ENCODE assay signal across 20 cellular contexts in the genomic region with DNA sequence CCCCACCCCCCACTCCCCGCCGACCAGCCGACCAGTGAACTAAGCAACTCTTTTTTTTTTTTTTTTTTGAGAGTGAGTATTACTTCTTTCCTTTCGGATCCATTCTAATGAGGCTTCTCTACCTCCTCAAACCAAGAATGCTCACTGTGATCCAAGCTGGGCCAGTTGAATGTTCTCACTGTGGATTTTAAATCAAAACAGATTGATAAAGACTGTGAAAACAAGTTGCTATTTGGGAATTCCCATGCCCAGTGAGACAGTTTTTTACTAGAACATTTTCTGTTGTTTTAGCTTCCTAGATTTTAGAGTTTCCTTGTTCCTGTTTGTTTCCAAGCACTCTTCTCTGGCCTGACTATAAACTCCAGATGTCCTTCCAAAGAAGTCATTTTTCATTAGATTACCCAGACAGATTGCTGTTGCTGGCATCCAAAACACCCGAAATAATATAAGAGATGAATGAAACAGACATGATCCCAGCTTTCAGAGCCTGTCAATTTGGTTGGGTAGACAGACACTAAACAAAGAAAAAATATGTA.
DNase-seq lines count a peak whose midpoint lies in the region; ATAC-seq and TF ChIP-seq lines count a peak whose summit lies in the region.
"Had no signal": no experiment of that assay in that cellular context is flagged by ENCODE, and none has a peak within 500 bp of the region (broad histone marks: within the 10 kb centered on the region; RNA-seq: fewer than 3 reads in every experiment).

No MANE protein-coding gene starts in this region.

- TF ChIP-seq POLR2A in tibial nerve (IDR thresholded peaks at IDR 0.05): no peak

- H3K4me1 ChIP-seq in ascending aorta (peaks cover 3 to 4% of the 10 kb centered on the region in 2 donors), tibial nerve (peaks cover 0 to 8% (median 0%) of the 10 kb centered on the region in 4 donors)

- no peaks in the 10 kb centered on the region for H3K9me3 ChIP-seq in ascending aorta
- no peaks in the 10 kb centered on the region for H3K9me3 ChIP-seq in tibial nerve
- H3K9me3 ChIP-seq: SK-N-SH had no signal

- peak overlapping the region; percentile 62 to 73 for H3K27ac ChIP-seq in ascending aorta
- H3K27ac ChIP-seq in tibial nerve: peak overlapping the region; percentile 52 to 82 (median 61)
- H3K27ac ChIP-seq: HL-60 had no signal

- no peak for DNase-seq in ascending aorta (ENCODE audit: low spot score in 2 of 2)
- peak; percentile 72 for DNase-seq in fibroblast of mammary gland (ENCODE audit: low read depth)
- DNase-seq in osteocyte (ENCODE audit: extremely low spot score, unreplicated experiment): no peak
- DNase-seq in tibial nerve (ENCODE audit: low spot score in 2 of 2): no peak
- no peak for DNase-seq in activated gamma-delta T cell treated with Interleukin-2 at 50 U/mL for 16 hours
- DNase-seq: activated CD4-positive, alpha-beta T cell treated with anti-CD3 and anti-CD28 coated beads for 1 hour; activated CD8-positive, alpha-beta T cell treated with anti-CD3 and anti-CD28 coated beads for 36 hours; CD4-positive, CD25-positive, alpha-beta regulatory T cell; dorsolateral prefrontal cortex; foreskin melanocyte; midbrain; naive thymus-derived CD4-positive, alpha-beta T cell; occipital lobe; RPMI8226; SK-N-SH; T-helper 17 cell had no signal

- ATAC-seq in HG02970 (IDR thresholded peaks at IDR 0.05; ENCODE audit: low FRiP score, unreplicated experiment) (no peak), HG03159 (IDR thresholded peaks at IDR 0.05; ENCODE audit: unreplicated experiment) (no peak)
- ATAC-seq: activated CD8-positive, alpha-beta T cell treated with anti-CD3 and anti-CD28 coated beads for 36 hours; naive thymus-derived CD4-positive, alpha-beta T cell; T-helper 17 cell had no signal

- peaks cover 8% of the 10 kb centered on the region for H3K9me3 Mint-ChIP-seq in osteocyte (ENCODE audit: unreplicated experiment)

- peak in 1 of 2 donors; percentile 39 for TF ChIP-seq EP300 in tibial nerve (IDR thresholded peaks at IDR 0.05)

- peak overlapping the region; percentile 42 for H3K27ac Mint-ChIP-seq in osteocyte (ENCODE audit: unreplicated experiment)
- H3K27ac Mint-ChIP-seq: activated CD8-positive, alpha-beta T cell treated with anti-CD3 and anti-CD28 coated beads for 36 hours; activated naive CD8-positive, alpha-beta T cell; naive thymus-derived CD4-positive, alpha-beta T cell; T-helper 17 cell had no signal

- WGBS in tibial nerve, 2 donors: 88 to 89% methylated on average over 5 of the region's 5 CpGs

- H3K36me3 ChIP-seq in ascending aorta: no peaks in the 10 kb centered on the region
- no peaks in the 10 kb centered on the region for H3K36me3 ChIP-seq in tibial nerve

- TF ChIP-seq CTCF in ascending aorta (IDR thresholded peaks at IDR 0.05) (no peak), fibroblast of mammary gland (conservative IDR thresholded peaks at IDR 0.05; ENCODE audit: control insufficient read depth, insufficient read depth, low read depth, low read length) (no peak), osteocyte (IDR thresholded peaks at IDR 0.05) (no peak), tibial nerve (IDR thresholded peaks at IDR 0.05) (no peak)

- H3K4me3 Mint-ChIP-seq in osteocyte (ENCODE audit: unreplicated experiment): no peak overlapping the region
- H3K4me3 Mint-ChIP-seq: activated CD8-positive, alpha-beta T cell treated with anti-CD3 and anti-CD28 coated beads for 36 hours; activated naive CD8-positive, alpha-beta T cell; CD4-positive, CD25-positive, alpha-beta regulatory T cell; naive thymus-derived CD4-positive, alpha-beta T cell; T-helper 17 cell had no signal

- no peaks in the 10 kb centered on the region for H3K27me3 Mint-ChIP-seq in osteocyte (ENCODE audit: unreplicated experiment)
- H3K27me3 Mint-ChIP-seq: activated CD8-positive, alpha-beta T cell treated with anti-CD3 and anti-CD28 coated beads for 36 hours; activated naive CD8-positive, alpha-beta T cell had no signal

- intact Hi-C loops in ascending aorta (cut with DNase I): loop anchor here (10.0 kb wide), 1 partner anchor 60 kb away; the partner anchor contains the start of gene GALNT15

- H3K4me3 ChIP-seq in ascending aorta: no peak overlapping the region
- no peak overlapping the region for H3K4me3 ChIP-seq in fibroblast of mammary gland (ENCODE audit: control insufficient read depth, low read depth, low read length)
- H3K4me3 ChIP-seq in tibial nerve: no peak overlapping the region
- H3K4me3 ChIP-seq: dorsolateral prefrontal cortex had no signal

- H3K4me1 Mint-ChIP-seq in osteocyte (ENCODE audit: unreplicated experiment): peaks cover 9% of the 10 kb centered on the region
- H3K4me1 Mint-ChIP-seq: CD4-positive, CD25-positive, alpha-beta regulatory T cell; naive thymus-derived CD4-positive, alpha-beta T cell had no signal

- H3K27me3 ChIP-seq in ascending aorta: no peaks in the 10 kb centered on the region
- H3K27me3 ChIP-seq in tibial nerve: no peaks in the 10 kb centered on the region
- H3K27me3 ChIP-seq: dorsolateral prefrontal cortex had no signal

- no peaks in the 10 kb centered on the region for H3K36me3 Mint-ChIP-seq in osteocyte (ENCODE audit: unreplicated experiment)
- H3K36me3 Mint-ChIP-seq: activated naive CD8-positive, alpha-beta T cell; CD4-positive, CD25-positive, alpha-beta regulatory T cell; naive thymus-derived CD4-positive, alpha-beta T cell had no signal
